In genomic region chr20:25270829-25271251, GRCh38 we compare ENCODE assay signal across 14 cellular contexts. TPM values are rescaled to one million over a fixed set of nuclear protein-coding genes. Genes with fewer than 3 reads are reported as not detected.
DNase-seq lines count a peak whose midpoint lies in the region; ATAC-seq, FAIRE-seq and TF ChIP-seq lines count a peak whose summit lies in the region.
"Had no signal": no experiment of that assay in that cellular context is flagged by ENCODE, and none has a peak within 500 bp of the region (broad histone marks: within the 10 kb centered on the region; RNA-seq: fewer than 3 reads in every experiment).

No MANE protein-coding gene starts in this region.

- H3K27me3 ChIP-seq in dorsolateral prefrontal cortex (no peaks in the 10 kb centered on the region), pancreas (no peaks in the 10 kb centered on the region)
- H3K27me3 ChIP-seq: BLaER1 treated with 17β-estradiol and CSF1 and Interleukin-3, amounts not matched to agents 10 nM and 100 nM had no signal

- H3K4me3 ChIP-seq in dorsolateral prefrontal cortex (no peak overlapping the region), pancreas (no peak overlapping the region)
- H3K4me3 ChIP-seq: BLaER1 treated with 17β-estradiol and CSF1 and Interleukin-3, amounts not matched to agents 10 nM and 100 nM; SK-N-MC had no signal

- H3K36me3 ChIP-seq in pancreas: peaks cover 4 to 29% (median 10%) of the 10 kb centered on the region in 3 donors

- DNase-seq in DMS 273 treated with DMSO at 0.1 percent for 48 hours (lab: John Stamatoyannopoulos, UW) (peak; percentile 16), NCI-H2081 (lab: John Stamatoyannopoulos, UW) (peak; percentile 58 to 87), dorsolateral prefrontal cortex (peak in 7 of 10 donors; percentile 2 to 29 (median 13)), pancreas (peak in 4 of 6 donors; percentile 11 to 44 (median 21)), NCI-H446 treated with DMSO at 0.1 percent for 48 hours (lab: John Stamatoyannopoulos, UW) (no peak), NCI-H82 (lab: John Stamatoyannopoulos, UW) (no peak), inferior parietal cortex (ENCODE audit: extremely low spot score) (no peak), NCI-H2196 (lab: John Stamatoyannopoulos, UW; ENCODE audit: unreplicated experiment) (no peak)
- DNase-seq: amniotic stem cell; H7; stimulated activated CD4-positive, alpha-beta T cell treated with anti-CD3 and anti-CD28 coated beads, Interleukin-2, amount 100 ng/mL, for 48 hours had no signal

- peak in 2 of 4 donors; percentile 18 to 48 for ATAC-seq in pancreas
- ATAC-seq: stimulated activated memory B cell treated with anti-CD40 and anti-IgM and Interleukin-4, amounts not matched to agents 10 μg/mL and 1 μg/mL and 100 μg/mL, for 72 hours had no signal

- H3K9me3 ChIP-seq in pancreas: no peaks in the 10 kb centered on the region

- TF ChIP-seq CTCF in dorsolateral prefrontal cortex (IDR thresholded peaks at IDR 0.05 in 54 of 56, conservative IDR thresholded peaks at IDR 0.05 in 2 of 56; ENCODE audit: low read depth in 1 of 56, partially characterized antibody in 56 of 56): no peak
- no peak for TF ChIP-seq CTCF in pancreas (IDR thresholded peaks at IDR 0.05)

- H3K27ac ChIP-seq in dorsolateral prefrontal cortex (peak overlapping the region in 48 of 59 donors; percentile 14 to 93 (median 82)), pancreas (no peak overlapping the region)
- H3K27ac ChIP-seq: BLaER1 treated with 17β-estradiol and CSF1 and Interleukin-3, amounts not matched to agents 10 nM and 100 nM; SK-N-MC had no signal

- no peaks in the 10 kb centered on the region for H3K4me1 ChIP-seq in pancreas

- 64 to 71% methylated on average over 12 of the region's 12 CpGs for WGBS in pancreas, 2 donors

- FAIRE-seq in pancreas (lab: Jason Lieb, UNC): no peak

- intact Hi-C loops in dorsolateral prefrontal cortex (cut with DNase I): loop anchor here in 1 of 2 donors (5.0 kb wide), 1 partner anchor 34 kb away; no protein-coding TSS in a partner anchor
- intact Hi-C loops in pancreas (cut with DNase I): no loop called here

RNA-seq across cellular contexts. Expression of gene PYGB, which starts 23.0 kb away (rescaled TPM):
- total RNA-seq in dorsolateral prefrontal cortex: 100 to 1,000 TPM in 116 of 120 experiments, 10 to 100 TPM in 4; 83.2 to 226 (median 146) TPM
- 10 to 100 TPM; 17.4 to 25.0 (median 23.7) TPM for total RNA-seq in pancreas
- polyA plus RNA-seq in pancreas: 10 to 100 TPM; 37.2 TPM

Comparison
In these comparisons a context has a peak if more than half of its experiments do, and no peak if none do; other contexts are left out.
1. DNase-seq: peak in DMS 273 treated with DMSO at 0.1 percent for 48 hours (single experiment), NCI-H2081 (2 of 2), dorsolateral prefrontal cortex (7 of 10) and pancreas (4 of 6); none in NCI-H446 treated with DMSO at 0.1 percent for 48 hours (single experiment), NCI-H82 (single experiment), inferior parietal cortex (single experiment) and NCI-H2196 (single experiment).
2. H3K27ac ChIP-seq: peak in dorsolateral prefrontal cortex (48 of 59); none in pancreas (0 of 4).